Comparison of ENCODE assay signal across 27 cellular contexts in the genomic region with DNA sequence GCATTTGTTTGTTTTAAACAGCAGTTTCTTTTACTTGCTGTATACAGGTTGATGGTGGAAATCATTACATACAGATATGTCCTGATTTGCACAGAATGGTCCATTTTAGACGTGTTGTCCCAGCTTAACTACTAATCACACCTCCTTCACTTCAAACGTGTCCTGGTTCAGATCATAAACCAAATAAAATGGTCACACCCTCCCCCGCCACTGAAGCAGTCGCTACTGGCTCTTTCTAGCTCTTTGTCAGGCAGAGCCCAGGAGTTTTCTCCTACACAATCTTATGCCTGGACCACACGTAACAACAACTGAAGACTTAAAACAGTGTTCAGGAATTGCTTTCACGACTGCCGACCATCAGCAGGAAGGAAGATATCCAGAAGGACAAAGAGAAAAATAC.
"Had no signal": no experiment of that assay in that cellular context is flagged by ENCODE, and none has a peak within 500 bp of the region (broad histone marks: within the 10 kb centered on the region; RNA-seq: fewer than 3 reads in every experiment).

No MANE protein-coding gene starts in this region.

- H3K27ac ChIP-seq: brain microvascular endothelial cell, coronary artery, dorsolateral prefrontal cortex had no signal

- H3K36me3 Mint-ChIP-seq: activated naive CD8-positive, alpha-beta T cell; WTC11 had no signal

- H3K4me3 Mint-ChIP-seq: activated CD4-positive, alpha-beta memory T cell treated with anti-CD3 and anti-CD28 coated beads, Interleukin-2, amount 10 ng/mL, durations not matched to agents 7 days and 5 days; activated CD4-positive, alpha-beta T cell treated with anti-CD3 and anti-CD28 coated beads, Interleukin-2, amount 10 ng/mL, durations not matched to agents 7 days and 5 days; activated naive CD8-positive, alpha-beta T cell; activated T-cell treated with anti-CD3 and anti-CD28 coated beads, Interleukin-2, amount 50 U/mL, for 4 hours; activated T-helper 17 cell treated with anti-CD3 and anti-CD28 coated beads, Interleukin-2, amount 50 U/mL, for 72 hours; dendritic cell treated with granulocyte-macrophage colony-stimulating factor and Interleukin-4, amounts not matched to agents 40 ng/mL and 50 ng/mL, for 4 days; endodermal cell; T-helper 1 cell treated with Interleukin-12 subunit alpha and Interleukin-12 subunit beta and Interleukin-4 antibody, amounts not matched to agents 30 μg/mL and 1 μg/mL, for 36 hours; T-helper 2 cell treated with Interferon-gamma antibody and Interleukin-4, amounts not matched to agents 5 μg/mL and 100 μg/mL, for 36 hours; WTC11 had no signal

- H3K4me1 Mint-ChIP-seq: activated T-helper 17 cell treated with anti-CD3 and anti-CD28 coated beads, Interleukin-2, amount 50 U/mL, for 72 hours had no signal

- ATAC-seq: activated T-cell treated with anti-CD3 and anti-CD28 coated beads, Interleukin-2, amount 50 U/mL, for 4 hours; activated T-helper 17 cell treated with anti-CD3 and anti-CD28 coated beads, Interleukin-2, amount 50 U/mL, for 72 hours; esophagus mucosa had no signal

- H3K4me3 ChIP-seq: coronary artery, dorsolateral prefrontal cortex had no signal

- H3K27me3 ChIP-seq: brain microvascular endothelial cell, dorsolateral prefrontal cortex had no signal

- H3K36me3 ChIP-seq: brain microvascular endothelial cell had no signal

- H3K27ac Mint-ChIP-seq: activated CD4-positive, alpha-beta memory T cell treated with anti-CD3 and anti-CD28 coated beads, Interleukin-2, amount 10 ng/mL, durations not matched to agents 7 days and 5 days; activated CD4-positive, alpha-beta T cell treated with anti-CD3 and anti-CD28 coated beads, Interleukin-2, amount 10 ng/mL, durations not matched to agents 7 days and 5 days; activated naive CD8-positive, alpha-beta T cell; activated T-helper 17 cell treated with anti-CD3 and anti-CD28 coated beads, Interleukin-2, amount 50 U/mL, for 72 hours; dendritic cell treated with granulocyte-macrophage colony-stimulating factor and Interleukin-4, amounts not matched to agents 40 ng/mL and 50 ng/mL, for 4 days; endodermal cell; T-helper 1 cell treated with Interleukin-12 subunit alpha and Interleukin-12 subunit beta and Interleukin-4 antibody, amounts not matched to agents 30 μg/mL and 1 μg/mL, for 36 hours; T-helper 2 cell treated with Interferon-gamma antibody and Interleukin-4, amounts not matched to agents 5 μg/mL and 100 μg/mL, for 36 hours; WTC11 had no signal

- H3K27me3 Mint-ChIP-seq: activated CD4-positive, alpha-beta memory T cell treated with anti-CD3 and anti-CD28 coated beads, Interleukin-2, amount 10 ng/mL, durations not matched to agents 7 days and 5 days; activated CD4-positive, alpha-beta T cell treated with anti-CD3 and anti-CD28 coated beads, Interleukin-2, amount 10 ng/mL, durations not matched to agents 7 days and 5 days; activated naive CD8-positive, alpha-beta T cell; activated T-helper 17 cell treated with anti-CD3 and anti-CD28 coated beads, Interleukin-2, amount 50 U/mL, for 72 hours; dendritic cell treated with granulocyte-macrophage colony-stimulating factor and Interleukin-4, amounts not matched to agents 40 ng/mL and 50 ng/mL, for 4 days had no signal

- DNase-seq: activated CD4-positive, alpha-beta memory T cell treated with anti-CD3 and anti-CD28 coated beads, Interleukin-2, amount 10 ng/mL, durations not matched to agents 7 days and 5 days; activated CD4-positive, alpha-beta T cell treated with anti-CD3 and anti-CD28 coated beads for 1 hour; activated CD4-positive, alpha-beta T cell treated with anti-CD3 and anti-CD28 coated beads for 4 hours; activated CD4-positive, alpha-beta T cell treated with anti-CD3 and anti-CD28 coated beads, Interleukin-2, amount 10 ng/mL, durations not matched to agents 7 days and 5 days; activated CD4-positive, alpha-beta T cell treated with anti-CD3 and anti-CD28 coated beads, Interleukin-2, amount 50 U/mL, for 4 hours; activated effector memory CD4-positive, alpha-beta T cell treated with Interleukin-2 at 50 U/mL for 16 hours; activated gamma-delta T cell treated with Interleukin-2 at 50 U/mL for 16 hours; activated naive CD4-positive, alpha-beta T cell treated with anti-CD3 and anti-CD28 coated beads, Interleukin-2, amount 50 U/mL, for 16 hours; activated naive CD4-positive, alpha-beta T cell treated with Interleukin-2 at 50 U/mL for 16 hours; activated T-cell treated with anti-CD3 and anti-CD28 coated beads, Interleukin-2, amount 50 U/mL, for 4 hours; amniotic stem cell; anterior cingulate cortex; brain microvascular endothelial cell; dorsolateral prefrontal cortex; effector memory CD4-positive, alpha-beta T cell; foreskin fibroblast; head of caudate nucleus; T1000 had no signal
